1 cellular context compared by ENCODE assay signal in the genomic region with DNA sequence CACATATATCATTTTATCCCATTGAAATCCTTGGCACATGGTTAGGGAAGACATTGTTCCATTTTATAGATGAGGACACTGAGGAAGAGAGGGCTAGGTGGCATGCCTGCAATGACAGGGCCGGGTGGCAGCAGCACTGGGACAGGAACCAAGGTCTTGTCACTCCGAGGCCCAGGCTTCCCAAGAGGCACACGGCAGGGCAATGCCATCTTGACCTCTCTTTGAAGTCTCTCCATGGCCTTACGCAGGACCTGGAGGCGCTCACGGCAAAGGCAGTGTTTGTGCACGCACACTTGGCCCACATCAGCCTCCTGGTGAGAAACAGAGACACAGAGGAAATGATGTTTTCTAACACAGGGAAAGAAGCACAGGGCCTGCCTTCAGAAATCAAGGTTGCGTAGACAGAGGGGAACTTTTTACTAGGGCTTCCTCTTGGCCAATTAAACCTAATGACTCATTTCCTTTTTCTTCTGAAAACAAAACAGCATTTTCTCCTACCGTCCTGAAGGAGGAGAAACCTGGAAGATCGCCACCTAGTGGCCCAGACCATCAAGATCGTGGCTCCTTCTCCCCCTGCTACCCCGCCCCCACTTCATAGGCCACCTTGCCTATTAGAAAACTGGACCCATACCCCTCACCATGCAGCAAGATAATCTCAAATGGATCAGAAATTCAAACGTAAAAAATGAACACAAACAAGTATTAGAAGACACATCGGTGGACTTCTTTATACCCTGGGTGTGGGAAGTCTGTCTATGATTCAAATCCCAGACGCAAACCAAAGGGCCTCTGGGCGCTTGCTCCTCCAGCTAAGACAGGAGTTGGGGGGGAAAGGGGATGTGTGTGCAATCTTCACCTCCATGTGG.
TF ChIP-seq lines count a peak whose summit lies in the region.

No MANE protein-coding gene starts in this region.

TF ChIP-seq in endothelial cell of umbilical vein, 7 proteins besides CTCF, POLR2A, EP300 and RAD21 (continued from another document):
- TF ChIP-seq, protein P1, sequence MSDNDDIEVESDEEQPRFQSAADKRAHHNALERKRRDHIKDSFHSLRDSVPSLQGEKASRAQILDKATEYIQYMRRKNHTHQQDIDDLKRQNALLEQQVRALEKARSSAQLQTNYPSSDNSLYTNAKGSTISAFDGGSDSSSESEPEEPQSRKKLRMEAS (IDR thresholded peaks at IDR 0.05; ENCODE audit: insufficient read depth, insufficient read length): no peak
- TF ChIP-seq JUN (IDR thresholded peaks at IDR 0.05; ENCODE audit: borderline replicate concordance, insufficient read depth, insufficient read length, low read depth): peak; percentile 95
- peak; percentile 91 for TF ChIP-seq FOS (IDR thresholded peaks at IDR 0.05; ENCODE audit: borderline replicate concordance, insufficient read depth, low read length)
